ENCODE assay signal across 16 cellular contexts in genomic region chr4:107318078-107318477, GRCh38.
A peak's percentile ranks its signal among the peaks of the same experiment; 100 is the strongest.
DNase-seq lines count a peak whose midpoint lies in the region; ATAC-seq and TF ChIP-seq lines count a peak whose summit lies in the region.
"Had no signal": no experiment of that assay in that cellular context is flagged by ENCODE, and none has a peak within 500 bp of the region (broad histone marks: within the 10 kb centered on the region; RNA-seq: fewer than 3 reads in every experiment).

No MANE protein-coding gene starts in this region.

- H3K27me3 ChIP-seq in BLaER1 treated with 17β-estradiol and CSF1 and Interleukin-3, amounts not matched to agents 10 nM and 100 nM = no peaks in the 10 kb centered on the region
- H3K27me3 ChIP-seq in SK-N-SH (ENCODE audit: insufficient read depth) = no peaks in the 10 kb centered on the region
- no peaks in the 10 kb centered on the region for H3K27me3 ChIP-seq in HAP-1 (ENCODE audit: low read depth)

- peak overlapping the region in 7 of 11 experiments; percentile 5 to 75 (median 11); a peak in 9 of 22 replicates for H3K4me2 ChIP-seq in BLaER1 treated with 17β-estradiol and CSF1 and Interleukin-3, amounts not matched to agents 10 nM and 100 nM
- no peak overlapping the region for H3K4me2 ChIP-seq in SK-N-SH

- H2AFZ ChIP-seq in SK-N-SH (ENCODE audit: low read depth) = no peak overlapping the region

- TF ChIP-seq CTCF in SK-N-SH (IDR thresholded peaks at IDR 0.05) (no peak), fibroblast of mammary gland (conservative IDR thresholded peaks at IDR 0.05; ENCODE audit: control insufficient read depth, insufficient read depth, low read depth, low read length) (no peak)

- peaks cover 0 to 5% (median 0%) of the 10 kb centered on the region in 11 experiments; a peak in 4 of 22 replicates for H3K9me3 ChIP-seq in BLaER1 treated with 17β-estradiol and CSF1 and Interleukin-3, amounts not matched to agents 10 nM and 100 nM (replicated peaks in 1 of 11)
- H3K9me3 ChIP-seq in SK-N-SH (no peaks in the 10 kb centered on the region), HAP-1 (no peaks in the 10 kb centered on the region)

- TF ChIP-seq EP300 in SK-N-SH (IDR thresholded peaks at IDR 0.05; ENCODE audit: borderline replicate concordance in 1 of 2, low read depth in 1 of 2, low read length in 1 of 2) = peak; percentile 46 to 67; a peak in 3 of 4 replicates

- H3F3A ChIP-seq in SK-N-SH (replicated peaks; ENCODE audit: insufficient read depth) = no peaks in the 10 kb centered on the region

- H3K79me2 ChIP-seq in SK-N-SH (ENCODE audit: insufficient read depth) = no peaks in the 10 kb centered on the region

- peaks cover 11 to 29% (median 21%) of the 10 kb centered on the region in 10 experiments; a peak in 19 of 20 replicates for H3K4me1 ChIP-seq in BLaER1 treated with 17β-estradiol and CSF1 and Interleukin-3, amounts not matched to agents 10 nM and 100 nM
- peaks cover 0 to 8% of the 10 kb centered on the region in 2 experiments; a peak in 3 of 4 replicates for H3K4me1 ChIP-seq in SK-N-SH (ENCODE audit: control insufficient read depth in 1 of 2, insufficient read depth in 2 of 2, low read depth in 1 of 2, low read length in 1 of 2)
- no peaks in the 10 kb centered on the region for H3K4me1 ChIP-seq in HAP-1

- TF ChIP-seq RAD21 in SK-N-SH (IDR thresholded peaks at IDR 0.05; ENCODE audit: low read length) = no peak

- H3K9ac ChIP-seq in BLaER1 treated with 17β-estradiol and CSF1 and Interleukin-3, amounts not matched to agents 10 nM and 100 nM = no peak overlapping the region
- H3K9ac ChIP-seq in SK-N-SH = no peak overlapping the region

- H4K20me1 ChIP-seq in BLaER1 treated with 17β-estradiol and CSF1 and Interleukin-3, amounts not matched to agents 10 nM and 100 nM = no peaks in the 10 kb centered on the region
- H4K20me1 ChIP-seq in SK-N-SH (ENCODE audit: insufficient read depth) = no peaks in the 10 kb centered on the region

- no peaks in the 10 kb centered on the region for H3K36me3 ChIP-seq in BLaER1 treated with 17β-estradiol and CSF1 and Interleukin-3, amounts not matched to agents 10 nM and 100 nM
- H3K36me3 ChIP-seq in SK-N-SH (replicated peaks in 1 of 2; ENCODE audit: control insufficient read depth in 1 of 2, insufficient read depth in 2 of 2, low read length in 1 of 2) (no peaks in the 10 kb centered on the region), HAP-1 (replicated peaks) (no peaks in the 10 kb centered on the region; the same call in 1 of the 2 replicates)

- CTCF ChIA-PET in SK-N-SH (lab: Yijun Ruan, JAX) = no interaction called here

- no peak overlapping the region for H3K27ac ChIP-seq in BLaER1 treated with 17β-estradiol and CSF1 and Interleukin-3, amounts not matched to agents 10 nM and 100 nM
- peak overlapping the region in 1 of 2 experiments; percentile 50; a peak in 2 of 4 replicates for H3K27ac ChIP-seq in SK-N-SH (ENCODE audit: low read depth in 2 of 2, low read length in 1 of 2)

- DNase-seq in SK-N-SH (no peak), fibroblast of mammary gland (ENCODE audit: low read depth) (peak; percentile 52), renal cortical epithelial cell (ENCODE audit: low read depth) (peak; percentile 49), HAP-1 (ENCODE audit: low spot score in 2 of 2) (no peak)
- DNase-seq in activated CD4-positive, alpha-beta T cell treated with anti-CD3 and anti-CD28 coated beads for 4 hours = no peak
- DNase-seq: Calu3; CD4-positive, alpha-beta T cell; KG1; NCI-H1436 treated with DMSO at 0.1 percent for 48 hours; NCI-H2081; NCI-H510A; NCI-H82 had no signal

- POLR2A ChIA-PET in SK-N-SH (lab: Yijun Ruan, JAX) = no interaction called here

- no peaks in the 10 kb centered on the region for H3K9me2 ChIP-seq in SK-N-SH

- ATAC-seq in GM21717 (IDR thresholded peaks at IDR 0.05; ENCODE audit: unreplicated experiment) = no peak
- ATAC-seq in GM21360 (IDR thresholded peaks at IDR 0.05; ENCODE audit: unreplicated experiment) = no peak
- ATAC-seq: HepG2 had no signal

- 29% methylated on average over 1 of the region's 1 CpG for WGBS in SK-N-SH (ENCODE audit: low lambda C conversion rate)

- no peak overlapping the region for H3K4me3 ChIP-seq in BLaER1 treated with 17β-estradiol and CSF1 and Interleukin-3, amounts not matched to agents 10 nM and 100 nM
- H3K4me3 ChIP-seq in SK-N-SH (ENCODE audit: low read depth in 2 of 2, low read length in 1 of 2) (no peak overlapping the region), fibroblast of mammary gland (ENCODE audit: control insufficient read depth, low read depth, low read length) (no peak overlapping the region), HAP-1 (no peak overlapping the region)

- in situ Hi-C loops in HAP-1 (cut with MboI; ENCODE audit: low sequenced_read_pairs) = no loop called here

TF ChIP-seq in SK-N-SH, 30 proteins besides CTCF, POLR2A, EP300 and RAD21 (continues in another document):
- TF ChIP-seq RCOR1 (IDR thresholded peaks at IDR 0.05; ENCODE audit: low read length) = no peak
- TF ChIP-seq RFX5 (IDR thresholded peaks at IDR 0.05; ENCODE audit: low read length) = no peak
- no peak for TF ChIP-seq REST (IDR thresholded peaks at IDR 0.05; ENCODE audit: low read depth, low read length)
- TF ChIP-seq FOSL2 (IDR thresholded peaks at IDR 0.05; ENCODE audit: borderline replicate concordance, low read depth) = peak; percentile 29; the same call in 1 of the 2 replicates
- peak; percentile 94 for TF ChIP-seq TCF12 (IDR thresholded peaks at IDR 0.05)
- TF ChIP-seq USF1 (IDR thresholded peaks at IDR 0.05; ENCODE audit: borderline replicate concordance, low read depth) = no peak
- no peak for TF ChIP-seq MXI1 (IDR thresholded peaks at IDR 0.05; ENCODE audit: low read depth, low read length)
- TF ChIP-seq IRF3 (IDR thresholded peaks at IDR 0.05; ENCODE audit: low read depth, low read length) = no peak
- TF ChIP-seq ELF1 (IDR thresholded peaks at IDR 0.05) = no peak
- TF ChIP-seq NFIC (IDR thresholded peaks at IDR 0.05; ENCODE audit: borderline replicate concordance) = peak; percentile 51
- no peak for TF ChIP-seq SMC3 (IDR thresholded peaks at IDR 0.05; ENCODE audit: low read depth, low read length)
- no peak for TF ChIP-seq CHD2 (IDR thresholded peaks at IDR 0.05; ENCODE audit: low read length, partially characterized antibody)
- TF ChIP-seq RXRA (IDR thresholded peaks at IDR 0.05; ENCODE audit: borderline replicate concordance, low read depth) = peak; percentile 69; the same call in 1 of the 2 replicates
- TF ChIP-seq MEF2A (IDR thresholded peaks at IDR 0.05; ENCODE audit: borderline replicate concordance, low read depth) = no peak
- no peak for TF ChIP-seq GATA2 (CRISPR knock-in tag; IDR thresholded peaks at IDR 0.05)
- TF ChIP-seq TAF1 (IDR thresholded peaks at IDR 0.05; ENCODE audit: borderline replicate concordance, low read depth, low read length) = no peak
- no peak for TF ChIP-seq FOXJ3 (CRISPR knock-in tag; IDR thresholded peaks at IDR 0.05)
- TF ChIP-seq NRF1 (IDR thresholded peaks at IDR 0.05; ENCODE audit: low read depth, low read length) = no peak
- no peak for TF ChIP-seq SIN3A (IDR thresholded peaks at IDR 0.05; ENCODE audit: borderline replicate concordance, low read depth, low read length)
- 0 out of 2 replicates have a peak, but pooled peaks have one; percentile 50 for TF ChIP-seq TEAD4 (IDR thresholded peaks at IDR 0.05; ENCODE audit: borderline replicate concordance, insufficient read depth)
- TF ChIP-seq FOXM1 (IDR thresholded peaks at IDR 0.05; ENCODE audit: low read depth) = no peak
- TF ChIP-seq GABPA (IDR thresholded peaks at IDR 0.05; ENCODE audit: low read depth) = no peak

Comparison
In these comparisons a context has a peak if more than half of its experiments do, and no peak if none do; other contexts are left out.
1. DNase-seq: peak in fibroblast of mammary gland (single experiment) and renal cortical epithelial cell (single experiment); none in SK-N-SH (single experiment), HAP-1 (0 of 2) and activated CD4-positive, alpha-beta T cell treated with anti-CD3 and anti-CD28 coated beads for 4 hours (0 of 2).